In genomic region chr17:80955673-80956306, GRCh38 we compare ENCODE assay signal across 2 cellular contexts.
TF ChIP-seq lines count a peak whose summit lies in the region.

No MANE protein-coding gene starts in this region.

TF ChIP-seq in GM23338, 12 proteins besides CTCF, POLR2A, EP300 and RAD21:
- TF ChIP-seq ZNF462 (CRISPR knock-in tag; IDR thresholded peaks at IDR 0.05) (no peak), ZNF114 (CRISPR knock-in tag; IDR thresholded peaks at IDR 0.05) (no peak), STAT1 (IDR thresholded peaks at IDR 0.05; ENCODE audit: unreplicated experiment) (no peak), REST (IDR thresholded peaks at IDR 0.05; ENCODE audit: unreplicated experiment) (no peak), NANOG (IDR thresholded peaks at IDR 0.05; ENCODE audit: borderline replicate concordance) (no peak), JUNB (IDR thresholded peaks at IDR 0.05; ENCODE audit: unreplicated experiment) (no peak), POLR2AphosphoS5 (IDR thresholded peaks at IDR 0.05; ENCODE audit: low read depth) (no peak), ETS1 (IDR thresholded peaks at IDR 0.05) (no peak), EZH2phosphoT487 (IDR thresholded peaks at IDR 0.05; ENCODE audit: unreplicated experiment) (no peak), CREB1 (CRISPR knock-in tag; IDR thresholded peaks at IDR 0.05; ENCODE audit: low read depth) (no peak), ZNF331 (CRISPR knock-in tag; IDR thresholded peaks at IDR 0.05; ENCODE audit: low read depth) (no peak), EZH2 (IDR thresholded peaks at IDR 0.05; ENCODE audit: low read depth, unreplicated experiment) (no peak)

TF ChIP-seq in K562, 482 proteins besides CTCF, POLR2A, EP300 and RAD21:
- TF ChIP-seq NFIC (IDR thresholded peaks at IDR 0.05) (no peak), ZHX1 (conservative IDR thresholded peaks at IDR 0.05; ENCODE audit: low read length) (no peak), ZNF12 (CRISPR knock-in tag; IDR thresholded peaks at IDR 0.05) (no peak), HINFP (tag; conservative IDR thresholded peaks at IDR 0.05; ENCODE audit: low read depth) (no peak), PHF20 (IDR thresholded peaks at IDR 0.05; ENCODE audit: partially characterized antibody) (no peak), ZBTB33 (CRISPR knock-in tag; IDR thresholded peaks at IDR 0.05) (0 out of 2 replicates have a peak, but pooled peaks have one; percentile 19), MTA1 (IDR thresholded peaks at IDR 0.05; ENCODE audit: borderline replicate concordance) (no peak)
- TF ChIP-seq, protein P1, sequence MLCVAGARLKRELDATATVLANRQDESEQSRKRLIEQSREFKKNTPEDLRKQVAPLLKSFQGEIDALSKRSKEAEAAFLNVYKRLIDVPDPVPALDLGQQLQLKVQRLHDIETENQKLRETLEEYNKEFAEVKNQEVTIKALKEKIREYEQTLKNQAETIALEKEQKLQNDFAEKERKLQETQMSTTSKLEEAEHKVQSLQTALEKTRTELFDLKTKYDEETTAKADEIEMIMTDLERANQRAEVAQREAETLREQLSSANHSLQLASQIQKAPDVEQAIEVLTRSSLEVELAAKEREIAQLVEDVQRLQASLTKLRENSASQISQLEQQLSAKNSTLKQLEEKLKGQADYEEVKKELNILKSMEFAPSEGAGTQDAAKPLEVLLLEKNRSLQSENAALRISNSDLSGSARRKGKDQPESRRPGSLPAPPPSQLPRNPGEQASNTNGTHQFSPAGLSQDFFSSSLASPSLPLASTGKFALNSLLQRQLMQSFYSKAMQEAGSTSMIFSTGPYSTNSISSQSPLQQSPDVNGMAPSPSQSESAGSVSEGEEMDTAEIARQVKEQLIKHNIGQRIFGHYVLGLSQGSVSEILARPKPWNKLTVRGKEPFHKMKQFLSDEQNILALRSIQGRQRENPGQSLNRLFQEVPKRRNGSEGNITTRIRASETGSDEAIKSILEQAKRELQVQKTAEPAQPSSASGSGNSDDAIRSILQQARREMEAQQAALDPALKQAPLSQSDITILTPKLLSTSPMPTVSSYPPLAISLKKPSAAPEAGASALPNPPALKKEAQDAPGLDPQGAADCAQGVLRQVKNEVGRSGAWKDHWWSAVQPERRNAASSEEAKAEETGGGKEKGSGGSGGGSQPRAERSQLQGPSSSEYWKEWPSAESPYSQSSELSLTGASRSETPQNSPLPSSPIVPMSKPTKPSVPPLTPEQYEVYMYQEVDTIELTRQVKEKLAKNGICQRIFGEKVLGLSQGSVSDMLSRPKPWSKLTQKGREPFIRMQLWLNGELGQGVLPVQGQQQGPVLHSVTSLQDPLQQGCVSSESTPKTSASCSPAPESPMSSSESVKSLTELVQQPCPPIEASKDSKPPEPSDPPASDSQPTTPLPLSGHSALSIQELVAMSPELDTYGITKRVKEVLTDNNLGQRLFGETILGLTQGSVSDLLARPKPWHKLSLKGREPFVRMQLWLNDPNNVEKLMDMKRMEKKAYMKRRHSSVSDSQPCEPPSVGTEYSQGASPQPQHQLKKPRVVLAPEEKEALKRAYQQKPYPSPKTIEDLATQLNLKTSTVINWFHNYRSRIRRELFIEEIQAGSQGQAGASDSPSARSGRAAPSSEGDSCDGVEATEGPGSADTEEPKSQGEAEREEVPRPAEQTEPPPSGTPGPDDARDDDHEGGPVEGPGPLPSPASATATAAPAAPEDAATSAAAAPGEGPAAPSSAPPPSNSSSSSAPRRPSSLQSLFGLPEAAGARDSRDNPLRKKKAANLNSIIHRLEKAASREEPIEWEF (CRISPR knock-in tag; IDR thresholded peaks at IDR 0.05), result no peak
